Comparison of ENCODE assay signal across 1 cellular context in the genomic region with DNA sequence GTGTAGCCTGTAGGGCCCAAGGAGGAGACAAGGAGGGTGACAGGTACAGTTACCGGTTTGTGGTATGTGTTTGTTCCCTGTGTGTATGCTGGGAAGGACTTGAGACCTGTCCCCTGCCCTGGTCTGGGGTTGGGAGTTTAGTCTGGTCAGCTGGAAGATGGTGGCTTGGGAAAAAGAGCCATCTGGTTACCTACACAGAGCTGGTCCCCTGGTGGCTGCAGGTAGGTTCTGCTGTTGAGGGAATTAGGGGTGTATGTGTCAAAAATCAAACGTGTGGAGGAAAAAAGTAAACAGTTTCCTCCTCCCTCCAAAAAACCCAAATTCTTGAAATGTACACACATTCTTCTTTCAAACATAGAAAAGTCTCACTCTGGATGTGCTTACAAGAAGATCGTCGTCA.
TF ChIP-seq lines count a peak whose summit lies in the region.

No MANE protein-coding gene starts in this region.

TF ChIP-seq in HCT116, 20 proteins besides CTCF, POLR2A, EP300 and RAD21 (continued from another document):
- TF ChIP-seq SRF (IDR thresholded peaks at IDR 0.05; ENCODE audit: low read depth) (no peak), CBX3 (IDR thresholded peaks at IDR 0.05; ENCODE audit: low read depth) (no peak), YY1 (IDR thresholded peaks at IDR 0.05; ENCODE audit: extremely low read depth, insufficient replicate concordance, low read depth, low read length) (no peak)
- TF ChIP-seq, protein P1, sequence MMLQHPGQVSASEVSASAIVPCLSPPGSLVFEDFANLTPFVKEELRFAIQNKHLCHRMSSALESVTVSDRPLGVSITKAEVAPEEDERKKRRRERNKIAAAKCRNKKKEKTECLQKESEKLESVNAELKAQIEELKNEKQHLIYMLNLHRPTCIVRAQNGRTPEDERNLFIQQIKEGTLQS (IDR thresholded peaks at IDR 0.05), result no peak
